ENCODE assay signal across 21 cellular contexts in the genomic region with DNA sequence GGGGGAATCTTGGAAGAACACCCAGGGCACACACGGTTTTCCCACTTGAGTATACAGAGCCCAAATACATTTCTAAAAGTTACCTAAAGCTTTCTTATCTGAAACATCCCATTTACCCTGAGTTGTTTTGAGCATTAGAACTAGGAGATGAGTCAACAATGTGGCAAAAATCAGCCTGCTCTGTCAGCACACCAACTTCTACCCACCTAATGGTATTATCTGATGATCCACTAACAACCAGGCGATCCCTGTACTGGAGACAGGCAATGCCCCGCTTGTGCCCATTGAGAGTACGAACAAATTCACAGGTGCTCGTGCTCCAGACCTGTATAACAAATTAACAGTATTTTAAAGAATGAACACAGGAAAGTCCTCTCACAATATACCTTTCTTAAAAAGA.
"Had no signal": no experiment of that assay in that cellular context is flagged by ENCODE, and none has a peak within 500 bp of the region (broad histone marks: within the 10 kb centered on the region; RNA-seq: fewer than 3 reads in every experiment).

No MANE protein-coding gene starts in this region.

- H3K9me3 ChIP-seq: esophagus muscularis mucosa, heart right ventricle, ovary, right lobe of liver, uterus had no signal

- H3K27me3 ChIP-seq: esophagus muscularis mucosa, foreskin keratinocyte, heart right ventricle, ovary, right lobe of liver, uterus had no signal

- DNase-seq: activated CD4-positive, alpha-beta memory T cell treated with anti-CD3 and anti-CD28 coated beads, Interleukin-2, amount 10 ng/mL, durations not matched to agents 7 days and 5 days; activated CD4-positive, alpha-beta T cell treated with anti-CD3 and anti-CD28 coated beads, Interleukin-2, amount 10 ng/mL, durations not matched to agents 24 days and 14 days; activated T-cell treated with anti-CD3 and anti-CD28 coated beads, Interleukin-2, amount 50 U/mL, for 4 hours; aorta; caudate nucleus; heart right ventricle; islet precursor cell; left cardiac atrium; mammary epithelial cell; ovary; right lobe of liver; stimulated activated CD4-positive, alpha-beta T cell treated with anti-CD3 and anti-CD28 coated beads, Interleukin-4, amount 100 ng/mL, for 24 hours; T-helper 9 cell; uterus; WERI-Rb-1 had no signal

- ATAC-seq: activated CD4-positive, CD25-positive, alpha-beta regulatory T cell treated with anti-CD3 and anti-CD28 coated beads, Interleukin-2, amount 50 U/mL, for 24 hours; activated T-cell treated with anti-CD3 and anti-CD28 coated beads, Interleukin-2, amount 50 U/mL, for 4 hours; activated T-helper 17 cell treated with anti-CD3 and anti-CD28 coated beads, Interleukin-2, amount 50 U/mL, for 72 hours; foreskin keratinocyte; heart right ventricle; left cardiac atrium; right lobe of liver; stimulated activated effector memory CD8-positive, alpha-beta T cell treated with anti-CD3 and anti-CD28 coated beads, Interleukin-12 subunit alpha, Interleukin-12 subunit beta, amount 100 ng/mL, for 72 hours had no signal

- H3K4me3 ChIP-seq: esophagus muscularis mucosa, heart right ventricle, ovary, right lobe of liver, skin epidermis, uterus had no signal

- H3K4me1 ChIP-seq: esophagus muscularis mucosa, uterus had no signal

- H3K36me3 ChIP-seq: ovary, uterus had no signal

- H3K27ac ChIP-seq: esophagus muscularis mucosa, foreskin keratinocyte, heart right ventricle, ovary, right lobe of liver, skin epidermis, uterus, WERI-Rb-1 had no signal
